11 cellular contexts compared by ENCODE assay signal in genomic region chr20:55057779-55058415, GRCh38.
DNase-seq lines count a peak whose midpoint lies in the region; ATAC-seq, FAIRE-seq and TF ChIP-seq lines count a peak whose summit lies in the region.
"Had no signal": no experiment of that assay in that cellular context is flagged by ENCODE, and none has a peak within 500 bp of the region (broad histone marks: within the 10 kb centered on the region; RNA-seq: fewer than 3 reads in every experiment).

No MANE protein-coding gene starts in this region.

- H3K9me3 ChIP-seq in right atrium auricular region (no peaks in the 10 kb centered on the region), RWPE2 (ENCODE audit: severe bottlenecking) (no peaks in the 10 kb centered on the region), kidney (ENCODE audit: control insufficient read depth in 1 of 2, low read length in 2 of 2) (no peaks in the 10 kb centered on the region)
- H3K9me3 ChIP-seq: ovary had no signal

- intact Hi-C loops in left cardiac atrium (cut with DNase I): no loop called here
- intact Hi-C loops in kidney (cut with DNase I): no loop called here

- H3K4me3 ChIP-seq in right atrium auricular region (no peak overlapping the region), RWPE2 (ENCODE audit: severe bottlenecking) (no peak overlapping the region), kidney (ENCODE audit: low read length in 2 of 2) (no peak overlapping the region), coronary artery (no peak overlapping the region)
- H3K4me3 ChIP-seq: ovary had no signal

- TF ChIP-seq CTCF in right atrium auricular region (IDR thresholded peaks at IDR 0.05): peak; percentile 15 to 64
- TF ChIP-seq CTCF in RWPE2 (IDR thresholded peaks at IDR 0.05; ENCODE audit: poor library complexity, severe bottlenecking): peak; percentile 92
- peak; percentile 21 for TF ChIP-seq CTCF in kidney (IDR thresholded peaks at IDR 0.05; ENCODE audit: borderline replicate concordance, extremely low read depth, insufficient read depth)
- no peak for TF ChIP-seq CTCF in coronary artery (IDR thresholded peaks at IDR 0.05)

- H3K4me1 ChIP-seq in right atrium auricular region (no peaks in the 10 kb centered on the region), RWPE2 (ENCODE audit: insufficient read depth, poor library complexity, severe bottlenecking) (no peaks in the 10 kb centered on the region), kidney (ENCODE audit: control insufficient read depth in 1 of 2, insufficient read depth in 1 of 2, low read depth in 1 of 2, low read length in 2 of 2) (no peaks in the 10 kb centered on the region)

- H3K27me3 ChIP-seq in right atrium auricular region (no peaks in the 10 kb centered on the region), RWPE2 (ENCODE audit: insufficient read depth, poor library complexity, severe bottlenecking) (no peaks in the 10 kb centered on the region)
- H3K27me3 ChIP-seq: ovary had no signal

- ATAC-seq in left cardiac atrium (no peak), RWPE2 (ENCODE audit: low read depth) (peak; percentile 53; the same call in 2 of the 3 replicates), HG03457 (IDR thresholded peaks at IDR 0.05; ENCODE audit: unreplicated experiment) (no peak), HG02852 (IDR thresholded peaks at IDR 0.05; ENCODE audit: unreplicated experiment) (no peak)

- no peak overlapping the region for H3K9ac ChIP-seq in kidney (ENCODE audit: low read length in 2 of 2)

- no peaks in the 10 kb centered on the region for H3K36me3 ChIP-seq in right atrium auricular region
- no peaks in the 10 kb centered on the region for H3K36me3 ChIP-seq in RWPE2 (ENCODE audit: low read depth)
- no peaks in the 10 kb centered on the region for H3K36me3 ChIP-seq in kidney (ENCODE audit: control insufficient read depth in 1 of 2, insufficient read depth in 2 of 2, low read length in 2 of 2)
- H3K36me3 ChIP-seq: ovary, WERI-Rb-1 had no signal

- no peak for DNase-seq in right atrium auricular region (ENCODE audit: low spot score)
- no peak for DNase-seq in left cardiac atrium
- DNase-seq in RWPE2 (ENCODE audit: low spot score): no peak
- DNase-seq in kidney: no peak
- peak; percentile 31 for DNase-seq in urothelium cell line (ENCODE audit: low spot score)
- DNase-seq in coronary artery (ENCODE audit: low spot score): no peak
- DNase-seq: activated naive CD8-positive, alpha-beta T cell treated with anti-CD3 and anti-CD28 coated beads for 36 hours; ovary; WERI-Rb-1 had no signal

- FAIRE-seq in kidney (lab: Jason Lieb, UNC) (no peak), urothelium cell line (lab: Jason Lieb, UNC) (no peak)

- no peak overlapping the region for H3K27ac ChIP-seq in right atrium auricular region
- H3K27ac ChIP-seq in RWPE2 (ENCODE audit: poor library complexity, severe bottlenecking): no peak overlapping the region
- H3K27ac ChIP-seq in kidney (ENCODE audit: low read depth in 2 of 2, low read length in 2 of 2): no peak overlapping the region
- no peak overlapping the region for H3K27ac ChIP-seq in coronary artery
- H3K27ac ChIP-seq: ovary, WERI-Rb-1 had no signal
